Comparison of ENCODE assay signal across 13 cellular contexts in genomic region chr4:82352825-82353370, GRCh38. TPM values are rescaled to one million over a fixed set of nuclear protein-coding genes. Genes with fewer than 3 reads are reported as not detected.
A peak's percentile ranks its signal among the peaks of the same experiment; 100 is the strongest.
DNase-seq lines count a peak whose midpoint lies in the region; ATAC-seq, FAIRE-seq and TF ChIP-seq lines count a peak whose summit lies in the region.
"Had no signal": no experiment of that assay in that cellular context is flagged by ENCODE, and none has a peak within 500 bp of the region (broad histone marks: within the 10 kb centered on the region; RNA-seq: fewer than 3 reads in every experiment).

No MANE protein-coding gene starts in this region.

- H3K27ac ChIP-seq in GM12878 (ENCODE audit: control insufficient read depth, insufficient read depth) = no peak overlapping the region

- no peaks in the 10 kb centered on the region for H3K27me3 ChIP-seq in GM12878 (replicated peaks in 1 of 2; ENCODE audit: control insufficient read depth in 2 of 2, insufficient read depth in 2 of 2, low read length in 1 of 2)
- H3K27me3 ChIP-seq: heart left ventricle had no signal

- in situ Hi-C loops in GM12878 (cut with MboI) = no loop called here

- no peaks in the 10 kb centered on the region for H3K9me3 ChIP-seq in GM12878 (replicated peaks; ENCODE audit: control insufficient read depth, insufficient read depth, low read length)
- H3K9me3 ChIP-seq: heart left ventricle had no signal

- H2AFZ ChIP-seq in GM12878 (ENCODE audit: control insufficient read depth, low read depth, low read length) = no peak overlapping the region

- BruUV-seq in GM12878 (replicated peaks; lab: Mats Ljungman, UMichigan) = no TSS peak

- H3K4me1 ChIP-seq in GM12878 (ENCODE audit: control insufficient read depth, insufficient read depth, low read length) = no peaks in the 10 kb centered on the region

- CTCF ChIA-PET in GM12878 (lab: Yijun Ruan, JAX) = no interaction called here

- peaks cover 57% of the 10 kb centered on the region for H3K36me3 Mint-ChIP-seq in activated T-cell treated with anti-CD3 and anti-CD28 coated beads, Interleukin-2, amount 50 U/mL, for 4 hours (ENCODE audit: insufficient read depth)
- peaks cover 38 to 54% of the 10 kb centered on the region in 2 donors for H3K36me3 Mint-ChIP-seq in stimulated activated naive B cell treated with anti-CD40 and anti-IgM and Interleukin-4, amounts not matched to agents 10 μg/mL and 1 μg/mL and 100 μg/mL, for 72 hours

- H3K27me3 Mint-ChIP-seq in activated T-cell treated with anti-CD3 and anti-CD28 coated beads, Interleukin-2, amount 50 U/mL, for 4 hours (ENCODE audit: low read depth) = no peaks in the 10 kb centered on the region
- no peaks in the 10 kb centered on the region for H3K27me3 Mint-ChIP-seq in stimulated activated naive B cell treated with anti-CD40 and anti-IgM and Interleukin-4, amounts not matched to agents 10 μg/mL and 1 μg/mL and 100 μg/mL, for 72 hours
- H3K27me3 Mint-ChIP-seq: IgD-negative memory B cell had no signal

- SMC1A ChIA-PET in GM12878 (lab: Charles Lee; ENCODE audit: uncharacterized antibody, unreplicated experiment) = no interaction called here

- peaks cover 18% of the 10 kb centered on the region for H3K79me2 ChIP-seq in GM12878 (ENCODE audit: control insufficient read depth, insufficient read depth, low read length)

- 50% methylated on average over 2 of the region's 2 CpGs for WGBS in GM12878 (ENCODE audit: insufficient coverage, insufficient replicate concordance, low lambda C conversion rate, missing lambda C conversion rate)

- POLR2A ChIA-PET in GM12878 (lab: Charles Lee) = interaction anchor here (0.7 kb wide), 1 partner anchor 19 kb away, joined by 3 read pairs; no protein-coding TSS in a partner anchor

- FAIRE-seq in GM12878 (lab: Jason Lieb, UNC) = no peak

- H3K4me3 Mint-ChIP-seq in activated T-cell treated with anti-CD3 and anti-CD28 coated beads, Interleukin-2, amount 50 U/mL, for 4 hours = peak overlapping the region; percentile 33
- no peak overlapping the region for H3K4me3 Mint-ChIP-seq in stimulated activated naive B cell treated with anti-CD40 and anti-IgM and Interleukin-4, amounts not matched to agents 10 μg/mL and 1 μg/mL and 100 μg/mL, for 72 hours

- peaks cover 55% of the 10 kb centered on the region for H3K4me1 Mint-ChIP-seq in activated T-cell treated with anti-CD3 and anti-CD28 coated beads, Interleukin-2, amount 50 U/mL, for 4 hours (ENCODE audit: low read depth)
- peaks cover 22 to 45% of the 10 kb centered on the region in 2 donors for H3K4me1 Mint-ChIP-seq in stimulated activated naive B cell treated with anti-CD40 and anti-IgM and Interleukin-4, amounts not matched to agents 10 μg/mL and 1 μg/mL and 100 μg/mL, for 72 hours

- intact Hi-C loops in GM12878 (cut with micrococcal nuclease; ENCODE audit: unreplicated experiment) = no loop called here

- ATAC-seq in activated T-cell treated with anti-CD3 and anti-CD28 coated beads, Interleukin-2, amount 50 U/mL, for 4 hours = peak; percentile 71 to 75
- peak; percentile 63 for ATAC-seq in HG03342 (IDR thresholded peaks at IDR 0.05; ENCODE audit: unreplicated experiment)
- peak; percentile 44 for ATAC-seq in GM12878
- peak; percentile 66 to 74 for ATAC-seq in stimulated activated naive B cell treated with anti-CD40 and anti-IgM and Interleukin-4, amounts not matched to agents 10 μg/mL and 1 μg/mL and 100 μg/mL, for 72 hours (replicated peaks)
- ATAC-seq in HG02938 (IDR thresholded peaks at IDR 0.05; ENCODE audit: unreplicated experiment) = no peak
- ATAC-seq: heart left ventricle had no signal

- no peak for TF ChIP-seq CTCF in GM12878 (IDR thresholded peaks at IDR 0.05 in 2 of 3, conservative IDR thresholded peaks at IDR 0.05 in 1 of 3; ENCODE audit: control insufficient read depth in 2 of 3, extremely low read depth in 1 of 3, insufficient read depth in 1 of 3, low read depth in 3 of 3, low read length in 3 of 3)

- no peak overlapping the region for H3K4me3 ChIP-seq in GM12878
- H3K4me3 ChIP-seq: heart left ventricle had no signal

- no peak for TF ChIP-seq RAD21 in GM12878 (IDR thresholded peaks at IDR 0.05; ENCODE audit: insufficient read depth, low read depth, low read length)

- H3K27ac Mint-ChIP-seq in stimulated activated naive B cell treated with anti-CD40 and anti-IgM and Interleukin-4, amounts not matched to agents 10 μg/mL and 1 μg/mL and 100 μg/mL, for 72 hours = peak overlapping the region; percentile 59

- H3K36me3 ChIP-seq in GM12878 (ENCODE audit: control insufficient read depth in 2 of 2, insufficient read depth in 2 of 2, low read length in 1 of 2) = peaks cover 3 to 44% of the 10 kb centered on the region in 2 experiments

- no peak overlapping the region for H3K9ac ChIP-seq in GM12878 (ENCODE audit: control insufficient read depth, insufficient read depth, low read length)

- no peaks in the 10 kb centered on the region for H3K9me3 Mint-ChIP-seq in activated T-cell treated with anti-CD3 and anti-CD28 coated beads, Interleukin-2, amount 50 U/mL, for 4 hours
- H3K9me3 Mint-ChIP-seq in stimulated activated naive B cell treated with anti-CD40 and anti-IgM and Interleukin-4, amounts not matched to agents 10 μg/mL and 1 μg/mL and 100 μg/mL, for 72 hours = no peaks in the 10 kb centered on the region
- H3K9me3 Mint-ChIP-seq: IgD-negative memory B cell had no signal

- no peak overlapping the region for H3K4me2 ChIP-seq in GM12878 (ENCODE audit: control insufficient read depth, insufficient read depth)

- RAD21 ChIA-PET in GM12878 (lab: Charles Lee; ENCODE audit: unreplicated experiment) = no interaction called here

- H4K20me1 ChIP-seq in GM12878 (ENCODE audit: control insufficient read depth, insufficient read depth) = no peaks in the 10 kb centered on the region

- no peak for DNase-seq in activated T-cell treated with anti-CD3 and anti-CD28 coated beads, Interleukin-2, amount 50 U/mL, for 4 hours
- no peak for DNase-seq in activated T-cell treated with anti-CD3 and anti-CD28 coated beads, Interleukin-2, amount 50 U/mL, for 48 hours
- DNase-seq in GM12878 (ENCODE audit: low read depth, low spot score) (no peak), AG08396 (ENCODE audit: low spot score) (no peak), dedifferentiated amniotic fluid mesenchymal stem cell (ENCODE audit: extremely low spot score) (no peak)
- DNase-seq in stimulated activated naive B cell treated with anti-CD40 and anti-IgM and Interleukin-4, amounts not matched to agents 10 μg/mL and 1 μg/mL and 100 μg/mL, for 72 hours = no peak
- DNase-seq: activated effector memory CD4-positive, alpha-beta T cell treated with anti-CD3 and anti-CD28 coated beads, Interleukin-2, amount 50 U/mL, for 16 hours; effector CD8-positive, alpha-beta T cell; heart left ventricle; NCI-H2029 treated with DMSO at 0.1 percent for 48 hours had no signal

- no peak for TF ChIP-seq EP300 in GM12878 (IDR thresholded peaks at IDR 0.05; ENCODE audit: borderline replicate concordance in 1 of 2, control insufficient read depth in 1 of 2, low read depth in 2 of 2, low read length in 2 of 2)

- no peak for TF ChIP-seq POLR2A in GM12878 (IDR thresholded peaks at IDR 0.05; ENCODE audit: low read depth, low read length)

TF ChIP-seq in GM12878, 131 proteins besides CTCF, POLR2A, EP300 and RAD21 (continues in another document):
- TF ChIP-seq IRF3 (IDR thresholded peaks at IDR 0.05) (no peak), FOS (IDR thresholded peaks at IDR 0.05; ENCODE audit: borderline replicate concordance, extremely low read depth, insufficient read length) (no peak), NR2C2 (IDR thresholded peaks at IDR 0.05; ENCODE audit: borderline replicate concordance, control insufficient read depth, insufficient read length, low read depth) (no peak), ZBED1 (IDR thresholded peaks at IDR 0.05; ENCODE audit: borderline replicate concordance) (no peak), BMI1 (IDR thresholded peaks at IDR 0.05; ENCODE audit: borderline replicate concordance) (no peak), CREM (IDR thresholded peaks at IDR 0.05; ENCODE audit: low read depth) (no peak)

RNA-seq across cellular contexts. Expression of gene HNRNPD, which starts 20.9 kb away (rescaled TPM):
- 100 to 1,000 TPM; 447 to 507 (median 468) TPM for total RNA-seq in activated T-cell treated with anti-CD3 and anti-CD28 coated beads, Interleukin-2, amount 50 U/mL, for 4 hours
- total RNA-seq in GM12878 (2013; cell fraction: nucleolus; rRNA removed) = 220 and 228 TPM in 2 replicates
- total RNA-seq in GM12878 (2014; rRNA removed) (76.6 and 85.1 TPM in 2 replicates), GM12878 (2014; rRNA removed; fragmentation: Illumina TruSeq; extraction: Trizol) (94.6 and 107 TPM in 2 replicates), GM12878 (2021) (310 and 343 TPM in 2 replicates)
- polyA plus RNA-seq in GM12878 (2011; ENCODE audit: low read depth) = 157 TPM
- polyA plus RNA-seq in GM12878 (2011; rRNA removed) (147 and 165 TPM in 2 replicates), GM12878 (2014; fragmentation: Illumina TruSeq; extraction: Trizol) (882 and 1,219 TPM in 2 replicates), GM12878 (2014; fragmentation: Nextera tagmentation; extraction: Ambion mirVana) (100 to 1,000 TPM; 183 to 313 TPM), GM12878 (2014; rRNA removed) (218 and 247 TPM in 2 replicates), GM12878 (2016; fragmentation: Nextera tagmentation; extraction: Ambion mirVana) (100 to 1,000 TPM; 390 to 455 TPM)
- polyA plus RNA-seq in GM12878 (2011; cell fraction: cytosol; rRNA removed) = 57.8 and 65.7 TPM in 2 replicates
- 206 and 249 TPM in 2 replicates for polyA plus RNA-seq in GM12878 (2011; cell fraction: nucleus; rRNA removed)
- polyA plus RNA-seq in GM12878 (2012) = 297 and 336 TPM in 2 replicates
- 35.1 and 39.9 TPM in 2 replicates for polyA minus RNA-seq in GM12878 (2011; rRNA and poly(A)+ RNA removed)
- polyA minus RNA-seq in GM12878 (2011; cell fraction: cytosol; rRNA and poly(A)+ RNA removed) = 41.8 and 46.3 TPM in 2 replicates
- 48.7 and 119 TPM in 2 replicates for polyA minus RNA-seq in GM12878 (2011; cell fraction: nucleus; rRNA and poly(A)+ RNA removed)
